1 cellular context compared by ENCODE assay signal in the genomic region with DNA sequence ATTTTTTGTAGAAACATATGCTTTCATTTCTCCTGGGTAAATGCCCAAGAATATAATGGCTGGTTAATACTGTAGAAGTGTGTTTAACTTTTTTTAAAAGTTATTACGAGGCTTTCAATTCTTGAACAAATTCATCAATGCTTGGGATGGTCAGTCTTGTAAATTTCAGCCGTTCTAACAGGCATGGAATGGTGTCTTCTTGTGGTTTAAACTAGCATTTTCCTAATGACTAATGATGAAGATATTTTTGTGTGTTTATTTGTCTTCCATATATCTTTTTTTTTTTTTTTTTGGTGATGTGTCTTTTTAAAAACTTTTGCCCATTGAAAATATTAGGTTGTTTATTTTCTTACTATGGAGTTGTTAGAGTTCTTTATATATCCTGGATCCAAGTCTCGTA.
TF ChIP-seq lines count a peak whose summit lies in the region.

No MANE protein-coding gene starts in this region.

TF ChIP-seq in SK-N-SH treated with all-trans-retinoic acid at 6 μM for 48 hours, 23 proteins besides CTCF, POLR2A, EP300 and RAD21 (continued from another document):
- TF ChIP-seq ZC3H10 (CRISPR knock-in tag; IDR thresholded peaks at IDR 0.05) (no peak), ZNF70 (CRISPR knock-in tag; IDR thresholded peaks at IDR 0.05) (no peak), ARNTL (CRISPR knock-in tag; IDR thresholded peaks at IDR 0.05; ENCODE audit: borderline replicate concordance, low read depth) (no peak), CSDC2 (CRISPR knock-in tag; IDR thresholded peaks at IDR 0.05) (no peak)
